In genomic region chr21:37461494-37461893, GRCh38 we compare ENCODE assay signal across 11 cellular contexts.
DNase-seq lines count a peak whose midpoint lies in the region; ATAC-seq, FAIRE-seq and TF ChIP-seq lines count a peak whose summit lies in the region.
"Had no signal": no experiment of that assay in that cellular context is flagged by ENCODE, and none has a peak within 500 bp of the region (broad histone marks: within the 10 kb centered on the region; RNA-seq: fewer than 3 reads in every experiment).

No MANE protein-coding gene starts in this region.

- peaks cover 54% of the 10 kb centered on the region for H3K4me1 ChIP-seq in A549
- H3K4me1 ChIP-seq in GM23338 (ENCODE audit: insufficient read depth), result peaks cover 55% of the 10 kb centered on the region

- H2AFZ ChIP-seq in SU-DHL-6 (ENCODE audit: low read depth, low read length, severe bottlenecking) (no peak overlapping the region), GM23338 (no peak overlapping the region)

- FAIRE-seq in A549 (lab: Jason Lieb, UNC), result no peak

- H3K27me3 Mint-ChIP-seq in GM23338 (ENCODE audit: insufficient read depth, low read depth, poor library complexity), result peaks cover 6% of the 10 kb centered on the region

- TF ChIP-seq EP300 in A549 (IDR thresholded peaks at IDR 0.05), result no peak

- TF ChIP-seq POLR2A in A549 (IDR thresholded peaks at IDR 0.05; ENCODE audit: low read length), result no peak

- TF ChIP-seq CTCF in A549 (IDR thresholded peaks at IDR 0.05), result no peak
- TF ChIP-seq CTCF in SU-DHL-6 (IDR thresholded peaks at IDR 0.05; ENCODE audit: insufficient read depth, low read length, poor library complexity, severe bottlenecking), result no peak
- no peak for TF ChIP-seq CTCF in GM23338 (conservative IDR thresholded peaks at IDR 0.05; ENCODE audit: low read depth in 2 of 2)

- no peaks in the 10 kb centered on the region for H3K36me3 Mint-ChIP-seq in GM23338 (ENCODE audit: low read depth)

- DNase-seq in A549 (ENCODE audit: low read depth in 1 of 2, low spot score in 1 of 2) (no peak), fibroblast of peridontal ligament (ENCODE audit: extremely low read depth) (peak; percentile 51), GM23338 (ENCODE audit: low spot score) (no peak), NCI-H510A (lab: John Stamatoyannopoulos, UW) (no peak), GM19240 (ENCODE audit: insufficient read length, low spot score) (no peak)
- DNase-seq: effector CD8-positive, alpha-beta T cell; NCI-H748 treated with DMSO at 0.1 percent for 48 hours had no signal

- no peaks in the 10 kb centered on the region for H3K9me3 Mint-ChIP-seq in GM23338

- no peaks in the 10 kb centered on the region for H3K9me3 ChIP-seq in A549
- H3K9me3 ChIP-seq in SU-DHL-6 (ENCODE audit: insufficient read depth, low read length), result no peaks in the 10 kb centered on the region

- no peaks in the 10 kb centered on the region for H3K27me3 ChIP-seq in SU-DHL-6 (ENCODE audit: low read length)
- no peaks in the 10 kb centered on the region for H3K27me3 ChIP-seq in GM23338 (ENCODE audit: insufficient read depth)

- H3K4me2 ChIP-seq in A549, result 0 out of 3 replicates have a peak overlapping the region, but pooled peaks have one; percentile 25
- H3K4me2 ChIP-seq in SU-DHL-6 (ENCODE audit: low read depth, low read length, poor library complexity, severe bottlenecking), result peak overlapping the region; percentile 40
- no peak overlapping the region for H3K4me2 ChIP-seq in GM23338

- no peak overlapping the region for H3K27ac Mint-ChIP-seq in GM23338

- POLR2A ChIA-PET in A549 (lab: Yijun Ruan, JAX), result no interaction called here

- H3K9ac ChIP-seq in SU-DHL-6 (ENCODE audit: low read length), result no peak overlapping the region

- 51% methylated on average over 4 of the region's 4 CpGs for WGBS in A549 (ENCODE audit: missing lambda C conversion rate)

- CTCF ChIA-PET in A549 (lab: Yijun Ruan, JAX), result no interaction called here

- no peak overlapping the region for H3K27ac ChIP-seq in A549
- H3K27ac ChIP-seq in SU-DHL-6 (ENCODE audit: low read depth, low read length), result peak overlapping the region; percentile 29; the same call in 1 of the 2 replicates
- H3K27ac ChIP-seq in GM23338 (ENCODE audit: low read depth), result no peak overlapping the region
- H3K27ac ChIP-seq: C4-2B had no signal

- peaks cover 20% of the 10 kb centered on the region; the same call in 1 of the 2 replicates for H3F3A ChIP-seq in SU-DHL-6 (ENCODE audit: insufficient read depth)
- no peaks in the 10 kb centered on the region; the same call in 1 of the 2 replicates for H3F3A ChIP-seq in GM23338 (replicated peaks; ENCODE audit: low read depth)

- H3K79me2 ChIP-seq in SU-DHL-6 (ENCODE audit: insufficient read depth, low read length) (peaks cover 99% of the 10 kb centered on the region), GM23338 (replicated peaks; ENCODE audit: insufficient read depth) (peaks cover 98% of the 10 kb centered on the region)

- H3K9me2 ChIP-seq in SU-DHL-6 (replicated peaks; ENCODE audit: insufficient read depth, low read length), result no peaks in the 10 kb centered on the region
- no peaks in the 10 kb centered on the region for H3K9me2 ChIP-seq in GM23338 (ENCODE audit: insufficient read depth)

- H3K36me3 ChIP-seq in SU-DHL-6 (ENCODE audit: low read length) (0 out of 2 replicates have a peak, but pooled peaks cover 5% of the 10 kb centered on the region), GM23338 (ENCODE audit: insufficient read depth) (no peaks in the 10 kb centered on the region)

- H3K4me3 ChIP-seq in A549 (no peak overlapping the region), SU-DHL-6 (ENCODE audit: insufficient read depth, low read length, poor library complexity, severe bottlenecking) (no peak overlapping the region), GM23338 (no peak overlapping the region)

- no peak overlapping the region for H3K4me3 Mint-ChIP-seq in GM23338

- ATAC-seq in A549 (no peak), GM18511 (IDR thresholded peaks at IDR 0.05; ENCODE audit: unreplicated experiment) (peak; percentile 73), GM19351 (IDR thresholded peaks at IDR 0.05; ENCODE audit: unreplicated experiment) (no peak), GM23338 (no peak)

- H3K4me1 Mint-ChIP-seq in GM23338, result peaks cover 62% of the 10 kb centered on the region

- H4K20me1 ChIP-seq in SU-DHL-6 (ENCODE audit: low read depth, low read length), result peaks cover 32% of the 10 kb centered on the region
- peaks cover 35% of the 10 kb centered on the region for H4K20me1 ChIP-seq in GM23338 (replicated peaks; ENCODE audit: insufficient read depth)

- no peak for TF ChIP-seq RAD21 in A549 (conservative IDR thresholded peaks at IDR 0.05 in 1 of 2, IDR thresholded peaks at IDR 0.05 in 1 of 2)

TF ChIP-seq in A549, 52 proteins besides CTCF, POLR2A, EP300 and RAD21:
- TF ChIP-seq KDM5A (IDR thresholded peaks at IDR 0.05) (no peak), HOXB5 (CRISPR knock-in tag; IDR thresholded peaks at IDR 0.05) (no peak), EHMT2 (IDR thresholded peaks at IDR 0.05; ENCODE audit: low read depth) (no peak), MYC (IDR thresholded peaks at IDR 0.05; ENCODE audit: borderline replicate concordance, low read length) (no peak), HOXA7 (CRISPR knock-in tag; IDR thresholded peaks at IDR 0.05) (no peak), RARB (CRISPR knock-in tag; IDR thresholded peaks at IDR 0.05) (no peak), GATA3 (IDR thresholded peaks at IDR 0.05; ENCODE audit: borderline replicate concordance) (no peak), JUNB (IDR thresholded peaks at IDR 0.05) (no peak)
- TF ChIP-seq, protein P1, sequence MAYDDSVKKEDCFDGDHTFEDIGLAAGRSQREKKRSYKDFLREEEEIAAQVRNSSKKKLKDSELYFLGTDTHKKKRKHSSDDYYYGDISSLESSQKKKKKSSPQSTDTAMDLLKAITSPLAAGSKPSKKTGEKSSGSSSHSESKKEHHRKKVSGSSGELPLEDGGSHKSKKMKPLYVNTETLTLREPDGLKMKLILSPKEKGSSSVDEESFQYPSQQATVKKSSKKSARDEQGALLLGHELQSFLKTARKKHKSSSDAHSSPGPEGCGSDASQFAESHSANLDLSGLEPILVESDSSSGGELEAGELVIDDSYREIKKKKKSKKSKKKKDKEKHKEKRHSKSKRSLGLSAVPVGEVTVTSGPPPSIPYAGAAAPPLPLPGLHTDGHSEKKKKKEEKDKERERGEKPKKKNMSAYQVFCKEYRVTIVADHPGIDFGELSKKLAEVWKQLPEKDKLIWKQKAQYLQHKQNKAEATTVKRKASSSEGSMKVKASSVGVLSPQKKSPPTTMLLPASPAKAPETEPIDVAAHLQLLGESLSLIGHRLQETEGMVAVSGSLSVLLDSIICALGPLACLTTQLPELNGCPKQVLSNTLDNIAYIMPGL (CRISPR knock-in tag; IDR thresholded peaks at IDR 0.05; ENCODE audit: borderline replicate concordance), result no peak
- TF ChIP-seq, protein P2, sequence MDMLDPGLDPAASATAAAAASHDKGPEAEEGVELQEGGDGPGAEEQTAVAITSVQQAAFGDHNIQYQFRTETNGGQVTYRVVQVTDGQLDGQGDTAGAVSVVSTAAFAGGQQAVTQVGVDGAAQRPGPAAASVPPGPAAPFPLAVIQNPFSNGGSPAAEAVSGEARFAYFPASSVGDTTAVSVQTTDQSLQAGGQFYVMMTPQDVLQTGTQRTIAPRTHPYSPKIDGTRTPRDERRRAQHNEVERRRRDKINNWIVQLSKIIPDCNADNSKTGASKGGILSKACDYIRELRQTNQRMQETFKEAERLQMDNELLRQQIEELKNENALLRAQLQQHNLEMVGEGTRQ (IDR thresholded peaks at IDR 0.05), result no peak

TF ChIP-seq in GM23338, 12 proteins besides CTCF, POLR2A, EP300 and RAD21 (continues in another document):
- no peak for TF ChIP-seq CREB1 (CRISPR knock-in tag; IDR thresholded peaks at IDR 0.05; ENCODE audit: low read depth)
- TF ChIP-seq EZH2phosphoT487 (IDR thresholded peaks at IDR 0.05; ENCODE audit: unreplicated experiment), result no peak
- TF ChIP-seq NANOG (IDR thresholded peaks at IDR 0.05; ENCODE audit: borderline replicate concordance), result no peak
- TF ChIP-seq POLR2AphosphoS5 (IDR thresholded peaks at IDR 0.05; ENCODE audit: low read depth), result no peak
- no peak for TF ChIP-seq ZNF114 (CRISPR knock-in tag; IDR thresholded peaks at IDR 0.05)
